26 cellular contexts compared by ENCODE assay signal in genomic region chr2:159811232-159811631, GRCh38. TPM values are rescaled to one million over a fixed set of nuclear protein-coding genes. Genes with fewer than 3 reads are reported as not detected.
"Had no signal": no experiment of that assay in that cellular context is flagged by ENCODE, and none has a peak within 500 bp of the region (broad histone marks: within the 10 kb centered on the region; RNA-seq: fewer than 3 reads in every experiment).

No MANE protein-coding gene starts in this region.

- H3K9me3 ChIP-seq: esophagus muscularis mucosa, gastrocnemius medialis, ovary, psoas muscle, sigmoid colon, spleen, suprapubic skin, transverse colon, upper lobe of right lung, uterus had no signal

- H3K36me3 ChIP-seq: esophagus muscularis mucosa, gastrocnemius medialis, ovary, sigmoid colon, suprapubic skin, transverse colon, upper lobe of right lung, uterus had no signal

- H3K4me3 ChIP-seq: coronary artery, esophagus muscularis mucosa, gastrocnemius medialis, lung, ovary, psoas muscle, sigmoid colon, skin epidermis, spleen, suprapubic skin, transverse colon, upper lobe of right lung, uterus had no signal

- H3K27ac ChIP-seq: coronary artery, esophagus muscularis mucosa, gastrocnemius medialis, ovary, psoas muscle, sigmoid colon, skin epidermis, spleen, suprapubic skin, transverse colon, upper lobe of right lung, uterus had no signal

- H3K4me1 ChIP-seq: esophagus muscularis mucosa, gastrocnemius medialis, psoas muscle, sigmoid colon, spleen, suprapubic skin, transverse colon, upper lobe of right lung, uterus had no signal

- DNase-seq: dermis blood vessel endothelial cell; effector memory CD4-positive, alpha-beta T cell; gastrocnemius medialis; head of caudate nucleus; kidney; natural killer cell; occipital lobe; ovary; posterior cingulate gyrus; psoas muscle; right cardiac atrium; sigmoid colon; spleen; stimulated activated CD4-positive, alpha-beta T cell treated with anti-CD3 and anti-CD28 coated beads, Interleukin-4, amount 100 ng/mL, for 4 hours; stimulated activated naive CD4-positive, alpha-beta T cell; stimulated activated naive CD8-positive, alpha-beta T cell treated with anti-CD3 and anti-CD28 coated beads, Interleukin-15, amount 100 ng/mL, for 72 hours; transverse colon; upper lobe of right lung; uterus had no signal

- H3K27me3 ChIP-seq: esophagus muscularis mucosa, gastrocnemius medialis, ovary, sigmoid colon, spleen, suprapubic skin, transverse colon, upper lobe of right lung, uterus had no signal

- ATAC-seq: gastrocnemius medialis; left lobe of liver; natural killer cell; psoas muscle; right cardiac atrium; stimulated activated naive CD8-positive, alpha-beta T cell treated with anti-CD3 and anti-CD28 coated beads, Interleukin-15, amount 100 ng/mL, for 72 hours; upper lobe of right lung had no signal

RNA-seq across cellular contexts. Expression of gene CD302, which starts 13.2 kb away (rescaled TPM):
- polyA plus RNA-seq: neural cell had no signal
